1 cellular context compared by ENCODE assay signal in the genomic region with DNA sequence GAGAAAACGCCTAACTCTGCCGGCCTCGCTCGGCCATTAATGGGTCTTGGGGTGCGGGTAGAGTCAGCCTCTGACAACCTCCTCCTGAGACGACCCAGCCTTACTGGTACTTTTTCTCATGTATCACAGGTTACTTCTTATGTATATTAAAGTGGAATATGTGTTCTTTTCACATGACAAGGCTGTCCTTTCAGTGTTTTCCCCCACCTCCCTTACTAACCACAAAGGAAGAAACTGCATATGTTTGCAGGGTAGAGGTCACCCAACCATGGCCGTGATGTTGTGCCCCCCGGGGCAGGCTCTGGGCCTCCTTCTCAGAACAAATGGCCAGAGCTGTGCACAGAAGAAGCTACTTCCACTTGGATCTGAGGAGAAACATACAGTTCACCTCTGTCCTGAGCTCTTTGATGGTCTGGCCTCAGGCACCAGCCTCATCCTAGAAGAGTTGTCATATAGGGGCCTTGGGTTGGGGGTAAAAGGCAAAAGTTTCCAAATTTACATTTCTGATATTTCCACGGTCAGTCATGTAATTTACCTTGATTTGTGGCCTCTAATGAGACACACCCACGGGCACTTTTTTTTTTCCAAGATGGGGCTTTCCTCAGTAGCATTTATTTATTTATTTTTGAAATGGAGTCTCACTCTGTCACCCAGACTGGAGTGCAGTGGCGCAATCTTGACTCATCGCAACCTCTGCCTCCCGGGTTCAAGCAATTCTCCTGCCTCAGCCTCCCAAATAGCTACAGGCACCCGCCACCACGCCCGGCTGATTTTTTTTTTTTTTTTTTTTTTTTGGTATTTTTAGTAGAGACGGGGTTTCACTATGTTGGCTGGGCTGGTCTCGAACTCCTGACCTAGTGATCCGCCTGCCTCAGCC.
TF ChIP-seq lines count a peak whose summit lies in the region.

No MANE protein-coding gene starts in this region.

TF ChIP-seq in HepG2, 621 proteins besides CTCF, POLR2A, EP300 and RAD21 (continued from another document):
- TF ChIP-seq, protein P1, sequence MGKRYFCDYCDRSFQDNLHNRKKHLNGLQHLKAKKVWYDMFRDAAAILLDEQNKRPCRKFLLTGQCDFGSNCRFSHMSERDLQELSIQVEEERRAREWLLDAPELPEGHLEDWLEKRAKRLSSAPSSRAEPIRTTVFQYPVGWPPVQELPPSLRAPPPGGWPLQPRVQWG (CRISPR knock-in tag; IDR thresholded peaks at IDR 0.05; ENCODE audit: borderline replicate concordance, low read depth) = no peak
- TF ChIP-seq TCF7L2 (IDR thresholded peaks at IDR 0.05; ENCODE audit: low read depth, low read length) (no peak), ZNF614 (CRISPR knock-in tag; IDR thresholded peaks at IDR 0.05; ENCODE audit: borderline replicate concordance) (no peak), ZNF121 (CRISPR knock-in tag; IDR thresholded peaks at IDR 0.05) (no peak), ZNF597 (CRISPR knock-in tag; IDR thresholded peaks at IDR 0.05) (no peak), NAIF1 (CRISPR knock-in tag; IDR thresholded peaks at IDR 0.05; ENCODE audit: borderline replicate concordance) (no peak), ZNF839 (CRISPR knock-in tag; IDR thresholded peaks at IDR 0.05; ENCODE audit: borderline replicate concordance) (no peak), ZNF180 (CRISPR knock-in tag; IDR thresholded peaks at IDR 0.05; ENCODE audit: borderline replicate concordance, low read depth) (no peak), GMEB2 (CRISPR knock-in tag; IDR thresholded peaks at IDR 0.05; ENCODE audit: low read depth) (no peak), ZNF446 (CRISPR knock-in tag; IDR thresholded peaks at IDR 0.05) (no peak), SSRP1 (CRISPR knock-in tag; IDR thresholded peaks at IDR 0.05) (no peak)
